25 cellular contexts compared by ENCODE assay signal in genomic region chr5:172423379-172424110, GRCh38. TPM values are rescaled to one million over a fixed set of nuclear protein-coding genes. Genes with fewer than 3 reads are reported as not detected.
DNase-seq lines count a peak whose midpoint lies in the region; ATAC-seq and TF ChIP-seq lines count a peak whose summit lies in the region.
"Had no signal": no experiment of that assay in that cellular context is flagged by ENCODE, and none has a peak within 500 bp of the region (broad histone marks: within the 10 kb centered on the region; RNA-seq: fewer than 3 reads in every experiment).

No MANE protein-coding gene starts in this region.

- ATAC-seq in gastroesophageal sphincter (no peak), gastrocnemius medialis (no peak)
- ATAC-seq: activated CD4-positive, CD25-positive, alpha-beta regulatory T cell treated with anti-CD3 and anti-CD28 coated beads, Interleukin-2, amount 50 U/mL, for 24 hours; activated CD8-positive, alpha-beta T cell treated with anti-CD3 and anti-CD28 coated beads, Interleukin-2, amount 10 ng/mL, durations not matched to agents 7 days and 5 days; activated naive CD8-positive, alpha-beta T cell treated with anti-CD3 and anti-CD28 coated beads, Interleukin-2, amount 50 U/mL, for 24 hours had no signal

- H3K4me3 ChIP-seq in mammary epithelial cell (replicated peaks in 1 of 3; ENCODE audit: insufficient read depth in 1 of 3, low read depth in 2 of 3, low read length in 3 of 3), result no peak overlapping the region
- no peak overlapping the region for H3K4me3 ChIP-seq in gastroesophageal sphincter
- no peak overlapping the region for H3K4me3 ChIP-seq in gastrocnemius medialis
- H3K4me3 ChIP-seq: smooth muscle cell, thoracic aorta had no signal

- no peak overlapping the region for H3K4me3 Mint-ChIP-seq in MCF 10A (ENCODE audit: unreplicated experiment)
- H3K4me3 Mint-ChIP-seq: activated CD8-positive, alpha-beta T cell treated with anti-CD3 and anti-CD28 coated beads, Interleukin-2, amount 10 ng/mL, durations not matched to agents 7 days and 5 days; activated naive CD8-positive, alpha-beta T cell treated with anti-CD3 and anti-CD28 coated beads, Interleukin-2, amount 50 U/mL, for 24 hours; CD4-positive, alpha-beta memory T cell had no signal

- POLR2A ChIA-PET in MCF 10A (lab: Yijun Ruan, JAX), result interaction anchor here (0.6 to 2.6 kb wide), 4 partner anchors 10 to 904 kb away, joined by 3 to 8 read pairs (median 4); partner anchors contain the start of gene STC2

- no peak for TF ChIP-seq EP300 in gastroesophageal sphincter (IDR thresholded peaks at IDR 0.05)

- H3K4me1 ChIP-seq in mammary epithelial cell (ENCODE audit: insufficient read depth, low read length) (peaks cover 28% of the 10 kb centered on the region), gastroesophageal sphincter (peaks cover 44 to 99% (median 57%) of the 10 kb centered on the region in 3 donors), gastrocnemius medialis (peaks cover 10 to 30% of the 10 kb centered on the region in 2 donors)

- H3K4me2 ChIP-seq in mammary epithelial cell (ENCODE audit: insufficient read depth, low read depth, low read length), result no peak overlapping the region
- H3K4me2 ChIP-seq: smooth muscle cell had no signal

- H3K9me3 Mint-ChIP-seq in MCF 10A (ENCODE audit: unreplicated experiment), result no peaks in the 10 kb centered on the region
- H3K9me3 Mint-ChIP-seq: activated naive CD8-positive, alpha-beta T cell treated with anti-CD3 and anti-CD28 coated beads, Interleukin-2, amount 50 U/mL, for 24 hours; CD4-positive, alpha-beta memory T cell had no signal

- 98% methylated on average over 19 of the region's 20 CpGs for WGBS in mammary epithelial cell (ENCODE audit: low coverage, missing lambda C conversion rate)
- 89 to 96% methylated on average over 7 to 9 of the region's 20 CpGs for WGBS in gastroesophageal sphincter (ENCODE audit: low coverage in 1 of 2), 2 donors

- CTCF ChIA-PET in MCF 10A (lab: Yijun Ruan, JAX) (interaction anchor here (1.0 to 8.8 kb wide), 4 partner anchors 9 to 28 kb away, joined by 4 to 83 read pairs (median 4); no protein-coding TSS in a partner anchor), mammary epithelial cell (lab: Charles Lee; ENCODE audit: low non-redundant PET) (no interaction called here)

- no peak overlapping the region for H2AFZ ChIP-seq in mammary epithelial cell (ENCODE audit: low read depth, low read length)

- no peaks in the 10 kb centered on the region for H3K27me3 Mint-ChIP-seq in MCF 10A (ENCODE audit: insufficient read depth, unreplicated experiment)

- TF ChIP-seq POLR2A in gastroesophageal sphincter (IDR thresholded peaks at IDR 0.05) (no peak), gastrocnemius medialis (IDR thresholded peaks at IDR 0.05) (no peak)

- TF ChIP-seq CTCF in MCF 10A (IDR thresholded peaks at IDR 0.05; ENCODE audit: unreplicated experiment), result no peak
- TF ChIP-seq CTCF in mammary epithelial cell (conservative IDR thresholded peaks at IDR 0.05 in 1 of 2, IDR thresholded peaks at IDR 0.05 in 1 of 2; ENCODE audit: extremely low read depth in 1 of 2, insufficient read depth in 1 of 2, low read depth in 1 of 2, low read length in 2 of 2), result no peak
- TF ChIP-seq CTCF in gastroesophageal sphincter (IDR thresholded peaks at IDR 0.05), result no peak
- no peak for TF ChIP-seq CTCF in gastrocnemius medialis (IDR thresholded peaks at IDR 0.05 in 4 of 5, conservative IDR thresholded peaks at IDR 0.05 in 1 of 5)

- BruUV-seq in MCF 10A (replicated peaks; lab: Mats Ljungman, UMichigan), result no TSS peak
- no TSS peak for BruUV-seq in mammary epithelial cell (replicated peaks; lab: Mats Ljungman, UMichigan)

- peaks cover 58% of the 10 kb centered on the region for H3K36me3 Mint-ChIP-seq in MCF 10A (ENCODE audit: insufficient read depth, unreplicated experiment)
- H3K36me3 Mint-ChIP-seq: CD4-positive, alpha-beta memory T cell had no signal

- H3K27ac Mint-ChIP-seq in MCF 10A (ENCODE audit: low read depth, unreplicated experiment), result peak overlapping the region; percentile 10
- H3K27ac Mint-ChIP-seq: activated CD8-positive, alpha-beta T cell treated with anti-CD3 and anti-CD28 coated beads, Interleukin-2, amount 10 ng/mL, durations not matched to agents 7 days and 5 days; activated naive CD8-positive, alpha-beta T cell treated with anti-CD3 and anti-CD28 coated beads, Interleukin-2, amount 50 U/mL, for 24 hours; CD4-positive, alpha-beta memory T cell had no signal

- peaks cover 32% of the 10 kb centered on the region for H3K4me1 Mint-ChIP-seq in MCF 10A (ENCODE audit: insufficient read depth, unreplicated experiment)

- DNase-seq in MCF 10A (ENCODE audit: unreplicated experiment), result no peak
- no peak for DNase-seq in mammary epithelial cell
- no peak for DNase-seq in gastrocnemius medialis
- DNase-seq in DMS 273 treated with DMSO at 0.1 percent for 48 hours (lab: John Stamatoyannopoulos, UW), result no peak
- DNase-seq in NOMO-1 treated with dmso at 0.1 percent for 144 hours (lab: John Stamatoyannopoulos, UW; ENCODE audit: unreplicated experiment), result no peak
- no peak for DNase-seq in NCI-H146 treated with DMSO at 0.1 percent for 48 hours (lab: John Stamatoyannopoulos, UW; ENCODE audit: unreplicated experiment)
- no peak for DNase-seq in NAMALWA (ENCODE audit: low spot score)
- DNase-seq: 8988T; activated CD8-positive, alpha-beta T cell treated with anti-CD3 and anti-CD28 coated beads, Interleukin-2, amount 10 ng/mL, durations not matched to agents 7 days and 5 days; activated gamma-delta T cell treated with Interleukin-2 at 50 U/mL for 16 hours; activated naive CD8-positive, alpha-beta T cell treated with anti-CD3 and anti-CD28 coated beads, Interleukin-2, amount 50 U/mL, for 24 hours; activated T-cell treated with anti-CD3 and anti-CD28 coated beads, Interleukin-2, amount 50 U/mL, for 1 hour; brain microvascular endothelial cell; CD4-positive, alpha-beta memory T cell; effector memory CD4-positive, alpha-beta T cell; KBM-7; mesenchymal stem cell; NCI-H1436 treated with DMSO at 0.1 percent for 48 hours; NCI-H510A; SIG-M5; stimulated activated CD4-positive, alpha-beta T cell treated with anti-CD3 and anti-CD28 coated beads, Interleukin-2, amount 100 ng/mL, for 24 hours had no signal

- intact Hi-C loops in MCF 10A (cut with micrococcal nuclease) (no loop called here), mammary epithelial cell (cut with micrococcal nuclease) (no loop called here), gastrocnemius medialis (cut with DNase I; ENCODE audit: low total_unique reads) (no loop called here)

- in situ Hi-C loops in mammary epithelial cell (cut with MboI; ENCODE audit: low sequenced_read_pairs in 2 of 2) (no loop called here), gastrocnemius medialis (cut with MboI; ENCODE audit: low sequenced_read_pairs in 4 of 4) (no loop called here)

- H3K9me3 ChIP-seq in mammary epithelial cell (replicated peaks; ENCODE audit: insufficient read depth, low read length), result no peaks in the 10 kb centered on the region
- no peaks in the 10 kb centered on the region for H3K9me3 ChIP-seq in gastroesophageal sphincter
- no peaks in the 10 kb centered on the region for H3K9me3 ChIP-seq in gastrocnemius medialis
- H3K9me3 ChIP-seq: thoracic aorta had no signal

- H3K36me3 ChIP-seq in mammary epithelial cell (ENCODE audit: insufficient read depth, low read length) (no peaks in the 10 kb centered on the region), gastroesophageal sphincter (peaks cover 0 to 14% of the 10 kb centered on the region in 2 donors), gastrocnemius medialis (no peaks in the 10 kb centered on the region)

- dilution Hi-C loops in mammary epithelial cell (cut with HindIII; ENCODE audit: low sequenced_read_pairs), result no loop called here

- H4K20me1 ChIP-seq in mammary epithelial cell (ENCODE audit: insufficient read depth, low read length), result no peaks in the 10 kb centered on the region

- no peak overlapping the region for H3K27ac ChIP-seq in mammary epithelial cell (ENCODE audit: insufficient read depth, low read depth, low read length)
- peak overlapping the region; percentile 57 to 92 (median 92) for H3K27ac ChIP-seq in gastroesophageal sphincter
- H3K27ac ChIP-seq in gastrocnemius medialis, result peak overlapping the region; percentile 20 to 66 (median 30)
- H3K27ac ChIP-seq: brain microvascular endothelial cell had no signal

- H3K27me3 ChIP-seq in mammary epithelial cell (ENCODE audit: insufficient read depth, low read length) (no peaks in the 10 kb centered on the region), gastroesophageal sphincter (no peaks in the 10 kb centered on the region), gastrocnemius medialis (no peaks in the 10 kb centered on the region)
- H3K27me3 ChIP-seq: brain microvascular endothelial cell had no signal

- H3K79me2 ChIP-seq in mammary epithelial cell (ENCODE audit: insufficient read depth, low read length), result peaks cover 11% of the 10 kb centered on the region

- H3K9ac ChIP-seq in mammary epithelial cell (ENCODE audit: insufficient read depth, low read length), result no peak overlapping the region

RNA-seq across cellular contexts. Expression of gene SH3PXD2B, which starts 30.8 kb away (rescaled TPM):
- total RNA-seq in MCF 10A (2022) (34.1 and 42.3 TPM in 2 replicates), mammary epithelial cell (10 to 100 TPM; 19.2 to 25.1 TPM), gastroesophageal sphincter (10 to 100 TPM; 40.2 to 80.9 (median 56.0) TPM), gastrocnemius medialis (10 to 100 TPM in 1 of 4 donors, 1 to 10 TPM in 3; 2.7 to 10.2 (median 4.2) TPM)
- 14.1 TPM for polyA plus RNA-seq in mammary epithelial cell
- 33.7 TPM for polyA minus RNA-seq in mammary epithelial cell
- polyA plus RNA-seq: CD4-positive, alpha-beta memory T cell had no signal
